1 cellular context compared by ENCODE assay signal in genomic region chr5:72604111-72604792, GRCh38.
TF ChIP-seq lines count a peak whose summit lies in the region.

No MANE protein-coding gene starts in this region.

TF ChIP-seq in HepG2, 621 proteins besides CTCF, POLR2A, EP300 and RAD21 (continued from another document):
- TF ChIP-seq ARNT2 (CRISPR knock-in tag; IDR thresholded peaks at IDR 0.05; ENCODE audit: low read depth) (no peak), EHMT2 (IDR thresholded peaks at IDR 0.05; ENCODE audit: borderline replicate concordance, low read depth, low read length) (no peak)
